In genomic region chr22:43118953-43119458, GRCh38 we compare ENCODE assay signal across 1 cellular context.
TF ChIP-seq lines count a peak whose summit lies in the region.

No MANE protein-coding gene starts in this region.

TF ChIP-seq in HEK293, 187 proteins besides CTCF, POLR2A, EP300 and RAD21 (continued from another document):
- TF ChIP-seq ZSCAN16 (tag by site-specific recombination; IDR thresholded peaks at IDR 0.05): no peak
- no peak for TF ChIP-seq ZNF239 (tag by site-specific recombination; IDR thresholded peaks at IDR 0.05)
- no peak for TF ChIP-seq ZNF132 (tag by site-specific recombination; IDR thresholded peaks at IDR 0.05; ENCODE audit: borderline replicate concordance)
- TF ChIP-seq ZFP69B (tag by site-specific recombination; IDR thresholded peaks at IDR 0.05): no peak
- no peak for TF ChIP-seq ZNF112 (tag by site-specific recombination; IDR thresholded peaks at IDR 0.05)
- TF ChIP-seq ZNF521 (tag by site-specific recombination; IDR thresholded peaks at IDR 0.05): no peak
- TF ChIP-seq PRDM6 (tag by site-specific recombination; IDR thresholded peaks at IDR 0.05): no peak
- no peak for TF ChIP-seq ZNF707 (tag by site-specific recombination; IDR thresholded peaks at IDR 0.05)
- TF ChIP-seq ZFHX2 (tag by site-specific recombination; conservative IDR thresholded peaks at IDR 0.05): peak; percentile 80
- TF ChIP-seq ZBTB7A (tag by site-specific recombination; IDR thresholded peaks at IDR 0.05; ENCODE audit: low read depth): no peak
- TF ChIP-seq, protein P1, sequence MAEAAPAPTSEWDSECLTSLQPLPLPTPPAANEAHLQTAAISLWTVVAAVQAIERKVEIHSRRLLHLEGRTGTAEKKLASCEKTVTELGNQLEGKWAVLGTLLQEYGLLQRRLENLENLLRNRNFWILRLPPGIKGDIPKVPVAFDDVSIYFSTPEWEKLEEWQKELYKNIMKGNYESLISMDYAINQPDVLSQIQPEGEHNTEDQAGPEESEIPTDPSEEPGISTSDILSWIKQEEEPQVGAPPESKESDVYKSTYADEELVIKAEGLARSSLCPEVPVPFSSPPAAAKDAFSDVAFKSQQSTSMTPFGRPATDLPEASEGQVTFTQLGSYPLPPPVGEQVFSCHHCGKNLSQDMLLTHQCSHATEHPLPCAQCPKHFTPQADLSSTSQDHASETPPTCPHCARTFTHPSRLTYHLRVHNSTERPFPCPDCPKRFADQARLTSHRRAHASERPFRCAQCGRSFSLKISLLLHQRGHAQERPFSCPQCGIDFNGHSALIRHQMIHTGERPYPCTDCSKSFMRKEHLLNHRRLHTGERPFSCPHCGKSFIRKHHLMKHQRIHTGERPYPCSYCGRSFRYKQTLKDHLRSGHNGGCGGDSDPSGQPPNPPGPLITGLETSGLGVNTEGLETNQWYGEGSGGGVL (tag by site-specific recombination; IDR thresholded peaks at IDR 0.05): no peak
- TF ChIP-seq, protein P2, sequence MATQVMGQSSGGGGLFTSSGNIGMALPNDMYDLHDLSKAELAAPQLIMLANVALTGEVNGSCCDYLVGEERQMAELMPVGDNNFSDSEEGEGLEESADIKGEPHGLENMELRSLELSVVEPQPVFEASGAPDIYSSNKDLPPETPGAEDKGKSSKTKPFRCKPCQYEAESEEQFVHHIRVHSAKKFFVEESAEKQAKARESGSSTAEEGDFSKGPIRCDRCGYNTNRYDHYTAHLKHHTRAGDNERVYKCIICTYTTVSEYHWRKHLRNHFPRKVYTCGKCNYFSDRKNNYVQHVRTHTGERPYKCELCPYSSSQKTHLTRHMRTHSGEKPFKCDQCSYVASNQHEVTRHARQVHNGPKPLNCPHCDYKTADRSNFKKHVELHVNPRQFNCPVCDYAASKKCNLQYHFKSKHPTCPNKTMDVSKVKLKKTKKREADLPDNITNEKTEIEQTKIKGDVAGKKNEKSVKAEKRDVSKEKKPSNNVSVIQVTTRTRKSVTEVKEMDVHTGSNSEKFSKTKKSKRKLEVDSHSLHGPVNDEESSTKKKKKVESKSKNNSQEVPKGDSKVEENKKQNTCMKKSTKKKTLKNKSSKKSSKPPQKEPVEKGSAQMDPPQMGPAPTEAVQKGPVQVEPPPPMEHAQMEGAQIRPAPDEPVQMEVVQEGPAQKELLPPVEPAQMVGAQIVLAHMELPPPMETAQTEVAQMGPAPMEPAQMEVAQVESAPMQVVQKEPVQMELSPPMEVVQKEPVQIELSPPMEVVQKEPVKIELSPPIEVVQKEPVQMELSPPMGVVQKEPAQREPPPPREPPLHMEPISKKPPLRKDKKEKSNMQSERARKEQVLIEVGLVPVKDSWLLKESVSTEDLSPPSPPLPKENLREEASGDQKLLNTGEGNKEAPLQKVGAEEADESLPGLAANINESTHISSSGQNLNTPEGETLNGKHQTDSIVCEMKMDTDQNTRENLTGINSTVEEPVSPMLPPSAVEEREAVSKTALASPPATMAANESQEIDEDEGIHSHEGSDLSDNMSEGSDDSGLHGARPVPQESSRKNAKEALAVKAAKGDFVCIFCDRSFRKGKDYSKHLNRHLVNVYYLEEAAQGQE (tag by site-specific recombination; IDR thresholded peaks at IDR 0.05): no peak
- TF ChIP-seq ZNF791 (tag by site-specific recombination; IDR thresholded peaks at IDR 0.05): no peak
- no peak for TF ChIP-seq SALL2 (tag by site-specific recombination; IDR thresholded peaks at IDR 0.05; ENCODE audit: borderline replicate concordance)
- no peak for TF ChIP-seq ZSCAN18 (tag by site-specific recombination; IDR thresholded peaks at IDR 0.05)
- no peak for TF ChIP-seq ZNF792 (tag by site-specific recombination; IDR thresholded peaks at IDR 0.05)
- TF ChIP-seq KLF1 (tag by site-specific recombination; IDR thresholded peaks at IDR 0.05): peak; percentile 62
- TF ChIP-seq ZNF843 (tag by site-specific recombination; IDR thresholded peaks at IDR 0.05): no peak
- TF ChIP-seq, protein P3, sequence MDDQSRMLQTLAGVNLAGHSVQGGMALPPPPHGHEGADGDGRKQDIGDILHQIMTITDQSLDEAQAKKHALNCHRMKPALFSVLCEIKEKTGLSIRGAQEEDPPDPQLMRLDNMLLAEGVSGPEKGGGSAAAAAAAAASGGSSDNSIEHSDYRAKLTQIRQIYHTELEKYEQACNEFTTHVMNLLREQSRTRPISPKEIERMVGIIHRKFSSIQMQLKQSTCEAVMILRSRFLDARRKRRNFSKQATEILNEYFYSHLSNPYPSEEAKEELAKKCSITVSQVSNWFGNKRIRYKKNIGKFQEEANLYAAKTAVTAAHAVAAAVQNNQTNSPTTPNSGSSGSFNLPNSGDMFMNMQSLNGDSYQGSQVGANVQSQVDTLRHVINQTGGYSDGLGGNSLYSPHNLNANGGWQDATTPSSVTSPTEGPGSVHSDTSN (CRISPR knock-in tag; IDR thresholded peaks at IDR 0.05): no peak
- TF ChIP-seq ZNF184 (tag by site-specific recombination; IDR thresholded peaks at IDR 0.05): no peak
- no peak for TF ChIP-seq ZBTB20 (tag by site-specific recombination; IDR thresholded peaks at IDR 0.05)
- TF ChIP-seq, protein P4, sequence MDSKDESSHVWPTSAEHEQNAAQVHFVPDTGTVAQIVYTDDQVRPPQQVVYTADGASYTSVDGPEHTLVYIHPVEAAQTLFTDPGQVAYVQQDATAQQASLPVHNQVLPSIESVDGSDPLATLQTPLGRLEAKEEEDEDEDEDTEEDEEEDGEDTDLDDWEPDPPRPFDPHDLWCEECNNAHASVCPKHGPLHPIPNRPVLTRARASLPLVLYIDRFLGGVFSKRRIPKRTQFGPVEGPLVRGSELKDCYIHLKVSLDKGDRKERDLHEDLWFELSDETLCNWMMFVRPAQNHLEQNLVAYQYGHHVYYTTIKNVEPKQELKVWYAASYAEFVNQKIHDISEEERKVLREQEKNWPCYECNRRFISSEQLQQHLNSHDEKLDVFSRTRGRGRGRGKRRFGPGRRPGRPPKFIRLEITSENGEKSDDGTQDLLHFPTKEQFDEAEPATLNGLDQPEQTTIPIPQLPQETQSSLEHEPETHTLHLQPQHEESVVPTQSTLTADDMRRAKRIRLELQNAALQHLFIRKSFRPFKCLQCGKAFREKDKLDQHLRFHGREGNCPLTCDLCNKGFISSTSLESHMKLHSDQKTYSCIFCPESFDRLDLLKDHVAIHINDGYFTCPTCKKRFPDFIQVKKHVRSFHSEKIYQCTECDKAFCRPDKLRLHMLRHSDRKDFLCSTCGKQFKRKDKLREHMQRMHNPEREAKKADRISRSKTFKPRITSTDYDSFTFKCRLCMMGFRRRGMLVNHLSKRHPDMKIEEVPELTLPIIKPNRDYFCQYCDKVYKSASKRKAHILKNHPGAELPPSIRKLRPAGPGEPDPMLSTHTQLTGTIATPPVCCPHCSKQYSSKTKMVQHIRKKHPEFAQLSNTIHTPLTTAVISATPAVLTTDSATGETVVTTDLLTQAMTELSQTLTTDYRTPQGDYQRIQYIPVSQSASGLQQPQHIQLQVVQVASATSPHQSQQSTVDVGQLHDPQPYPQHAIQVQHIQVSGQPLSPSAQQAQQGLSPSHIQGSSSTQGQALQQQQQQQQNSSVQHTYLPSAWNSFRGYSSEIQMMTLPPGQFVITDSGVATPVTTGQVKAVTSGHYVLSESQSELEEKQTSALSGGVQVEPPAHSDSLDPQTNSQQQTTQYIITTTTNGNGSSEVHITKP (tag by site-specific recombination; IDR thresholded peaks at IDR 0.05): no peak
- no peak for TF ChIP-seq ZNF768 (tag by site-specific recombination; IDR thresholded peaks at IDR 0.05)
- TF ChIP-seq, protein P5, sequence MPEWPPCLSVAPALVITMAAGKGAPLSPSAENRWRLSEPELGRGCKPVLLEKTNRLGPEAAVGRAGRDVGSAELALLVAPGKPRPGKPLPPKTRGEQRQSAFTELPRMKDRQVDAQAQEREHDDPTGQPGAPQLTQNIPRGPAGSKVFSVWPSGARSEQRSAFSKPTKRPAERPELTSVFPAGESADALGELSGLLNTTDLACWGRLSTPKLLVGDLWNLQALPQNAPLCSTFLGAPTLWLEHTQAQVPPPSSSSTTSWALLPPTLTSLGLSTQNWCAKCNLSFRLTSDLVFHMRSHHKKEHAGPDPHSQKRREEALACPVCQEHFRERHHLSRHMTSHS (tag by site-specific recombination; IDR thresholded peaks at IDR 0.05): no peak
- TF ChIP-seq, protein P6, sequence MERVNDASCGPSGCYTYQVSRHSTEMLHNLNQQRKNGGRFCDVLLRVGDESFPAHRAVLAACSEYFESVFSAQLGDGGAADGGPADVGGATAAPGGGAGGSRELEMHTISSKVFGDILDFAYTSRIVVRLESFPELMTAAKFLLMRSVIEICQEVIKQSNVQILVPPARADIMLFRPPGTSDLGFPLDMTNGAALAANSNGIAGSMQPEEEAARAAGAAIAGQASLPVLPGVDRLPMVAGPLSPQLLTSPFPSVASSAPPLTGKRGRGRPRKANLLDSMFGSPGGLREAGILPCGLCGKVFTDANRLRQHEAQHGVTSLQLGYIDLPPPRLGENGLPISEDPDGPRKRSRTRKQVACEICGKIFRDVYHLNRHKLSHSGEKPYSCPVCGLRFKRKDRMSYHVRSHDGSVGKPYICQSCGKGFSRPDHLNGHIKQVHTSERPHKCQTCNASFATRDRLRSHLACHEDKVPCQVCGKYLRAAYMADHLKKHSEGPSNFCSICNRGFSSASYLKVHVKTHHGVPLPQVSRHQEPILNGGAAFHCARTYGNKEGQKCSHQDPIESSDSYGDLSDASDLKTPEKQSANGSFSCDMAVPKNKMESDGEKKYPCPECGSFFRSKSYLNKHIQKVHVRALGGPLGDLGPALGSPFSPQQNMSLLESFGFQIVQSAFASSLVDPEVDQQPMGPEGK (tag by site-specific recombination; IDR thresholded peaks at IDR 0.05): no peak
- TF ChIP-seq ZNF629 (tag by site-specific recombination; IDR thresholded peaks at IDR 0.05): peak; percentile 38
- TF ChIP-seq, protein P7, sequence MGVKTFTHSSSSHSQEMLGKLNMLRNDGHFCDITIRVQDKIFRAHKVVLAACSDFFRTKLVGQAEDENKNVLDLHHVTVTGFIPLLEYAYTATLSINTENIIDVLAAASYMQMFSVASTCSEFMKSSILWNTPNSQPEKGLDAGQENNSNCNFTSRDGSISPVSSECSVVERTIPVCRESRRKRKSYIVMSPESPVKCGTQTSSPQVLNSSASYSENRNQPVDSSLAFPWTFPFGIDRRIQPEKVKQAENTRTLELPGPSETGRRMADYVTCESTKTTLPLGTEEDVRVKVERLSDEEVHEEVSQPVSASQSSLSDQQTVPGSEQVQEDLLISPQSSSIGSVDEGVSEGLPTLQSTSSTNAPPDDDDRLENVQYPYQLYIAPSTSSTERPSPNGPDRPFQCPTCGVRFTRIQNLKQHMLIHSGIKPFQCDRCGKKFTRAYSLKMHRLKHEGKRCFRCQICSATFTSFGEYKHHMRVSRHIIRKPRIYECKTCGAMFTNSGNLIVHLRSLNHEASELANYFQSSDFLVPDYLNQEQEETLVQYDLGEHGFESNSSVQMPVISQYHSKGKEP (tag by site-specific recombination; IDR thresholded peaks at IDR 0.05): no peak
- no peak for TF ChIP-seq ZNF169 (tag by site-specific recombination; IDR thresholded peaks at IDR 0.05)
- no peak for TF ChIP-seq SP3 (tag by site-specific recombination; IDR thresholded peaks at IDR 0.05)
- TF ChIP-seq ZBTB17 (tag by site-specific recombination; IDR thresholded peaks at IDR 0.05): peak; percentile 48
- TF ChIP-seq ZBTB21 (tag by site-specific recombination; IDR thresholded peaks at IDR 0.05): no peak
- no peak for TF ChIP-seq OSR2 (tag by site-specific recombination; IDR thresholded peaks at IDR 0.05)
- no peak for TF ChIP-seq KLF9 (tag by site-specific recombination; IDR thresholded peaks at IDR 0.05; ENCODE audit: low read depth)
